34 cellular contexts compared by ENCODE assay signal in genomic region chr13:108036411-108036810, GRCh38.
"Had no signal": no experiment of that assay in that cellular context is flagged by ENCODE, and none has a peak within 500 bp of the region (broad histone marks: within the 10 kb centered on the region; RNA-seq: fewer than 3 reads in every experiment).

No MANE protein-coding gene starts in this region.

- H3K27me3 Mint-ChIP-seq: activated B cell treated with CpG ODN at 0.5 μM for 24 hours; activated CD8-positive, alpha-beta T cell treated with anti-CD3 and anti-CD28 coated beads for 36 hours; activated naive CD8-positive, alpha-beta T cell; activated T-helper 17 cell treated with anti-CD3 and anti-CD28 coated beads, Interleukin-2, amount 50 U/mL, for 72 hours; effector memory CD8-positive, alpha-beta T cell; T-helper 17 cell had no signal

- H3K27me3 ChIP-seq: brain microvascular endothelial cell, esophagus muscularis mucosa, foreskin keratinocyte, gastrocnemius medialis, heart left ventricle had no signal

- DNase-seq: activated B cell treated with CpG ODN at 0.5 μM for 24 hours; activated CD4-positive, alpha-beta T cell treated with anti-CD3 and anti-CD28 coated beads for 48 hours; activated CD4-positive, alpha-beta T cell treated with anti-CD3 and anti-CD28 coated beads, Interleukin-2, amount 50 U/mL, for 1 hour; activated CD4-positive, alpha-beta T cell treated with anti-CD3 and anti-CD28 coated beads, Interleukin-2, amount 50 U/mL, for 48 hours; activated CD8-positive, alpha-beta memory T cell treated with anti-CD3 and anti-CD28 coated beads for 24 hours; activated CD8-positive, alpha-beta T cell treated with anti-CD3 and anti-CD28 coated beads for 36 hours; activated effector memory CD4-positive, alpha-beta T cell treated with Interleukin-2 at 50 U/mL for 16 hours; activated gamma-delta T cell treated with Interleukin-2 at 50 U/mL for 16 hours; activated naive CD4-positive, alpha-beta T cell treated with anti-CD3 and anti-CD28 coated beads, Interleukin-2, amount 50 U/mL, for 16 hours; activated naive CD4-positive, alpha-beta T cell treated with Interleukin-2 at 50 U/mL for 16 hours; activated T-cell treated with anti-CD3 and anti-CD28 coated beads, Interleukin-2, amount 50 U/mL, for 4 hours; amniotic stem cell; anterior cingulate cortex; brain microvascular endothelial cell; cortex of kidney; dermis blood vessel endothelial cell; effector CD4-positive, alpha-beta T cell; effector memory CD8-positive, alpha-beta T cell; erythroblast; foreskin keratinocyte; gastrocnemius medialis; glutamatergic neuron; heart left ventricle; T-helper 17 cell; T1000; WERI-Rb-1 had no signal

- ATAC-seq: activated CD4-positive, CD25-positive, alpha-beta regulatory T cell treated with anti-CD3 and anti-CD28 coated beads, Interleukin-2, amount 50 U/mL, for 24 hours; activated CD8-positive, alpha-beta T cell treated with anti-CD3 and anti-CD28 coated beads for 36 hours; activated T-cell treated with anti-CD3 and anti-CD28 coated beads, Interleukin-2, amount 50 U/mL, for 4 hours; activated T-helper 17 cell treated with anti-CD3 and anti-CD28 coated beads, Interleukin-2, amount 50 U/mL, for 72 hours; effector memory CD8-positive, alpha-beta T cell; foreskin keratinocyte; gastrocnemius medialis; heart left ventricle; T-helper 17 cell had no signal

- H3K9me3 ChIP-seq: esophagus muscularis mucosa, gastrocnemius medialis, heart left ventricle had no signal

- H3K27ac Mint-ChIP-seq: activated B cell treated with CpG ODN at 0.5 μM for 24 hours; activated CD8-positive, alpha-beta T cell treated with anti-CD3 and anti-CD28 coated beads for 36 hours; activated naive CD8-positive, alpha-beta T cell; activated T-helper 17 cell treated with anti-CD3 and anti-CD28 coated beads, Interleukin-2, amount 50 U/mL, for 72 hours; effector memory CD8-positive, alpha-beta T cell; T-helper 17 cell; T-helper 2 cell treated with Interferon-gamma antibody and Interleukin-4, amounts not matched to agents 5 μg/mL and 100 μg/mL, for 36 hours had no signal

- H3K4me3 Mint-ChIP-seq: activated B cell treated with CpG ODN at 0.5 μM for 24 hours; activated CD8-positive, alpha-beta T cell treated with anti-CD3 and anti-CD28 coated beads for 36 hours; activated naive CD8-positive, alpha-beta T cell; activated T-cell treated with anti-CD3 and anti-CD28 coated beads, Interleukin-2, amount 50 U/mL, for 4 hours; activated T-helper 17 cell treated with anti-CD3 and anti-CD28 coated beads, Interleukin-2, amount 50 U/mL, for 72 hours; effector memory CD8-positive, alpha-beta T cell; T-helper 17 cell; T-helper 2 cell treated with Interferon-gamma antibody and Interleukin-4, amounts not matched to agents 5 μg/mL and 100 μg/mL, for 36 hours had no signal

- H3K27ac ChIP-seq: brain microvascular endothelial cell, esophagus muscularis mucosa, foreskin keratinocyte, gastrocnemius medialis, heart left ventricle, WERI-Rb-1 had no signal

- H3K36me3 ChIP-seq: brain microvascular endothelial cell, esophagus muscularis mucosa, gastrocnemius medialis, heart left ventricle, WERI-Rb-1 had no signal

- H3K36me3 Mint-ChIP-seq: activated naive CD8-positive, alpha-beta T cell had no signal

- H3K9me3 Mint-ChIP-seq: activated T-cell treated with anti-CD3 and anti-CD28 coated beads, Interleukin-2, amount 50 U/mL, for 4 hours; T-helper 2 cell treated with Interferon-gamma antibody and Interleukin-4, amounts not matched to agents 5 μg/mL and 100 μg/mL, for 36 hours had no signal

- H3K4me1 Mint-ChIP-seq: activated B cell treated with CpG ODN at 0.5 μM for 24 hours; activated T-helper 17 cell treated with anti-CD3 and anti-CD28 coated beads, Interleukin-2, amount 50 U/mL, for 72 hours; T-helper 17 cell had no signal

- H3K4me1 ChIP-seq: esophagus muscularis mucosa, foreskin keratinocyte, gastrocnemius medialis, heart left ventricle had no signal

- FAIRE-seq: astrocyte, bronchial epithelial cell, colon had no signal

- H3K4me3 ChIP-seq: esophagus muscularis mucosa, gastrocnemius medialis, heart left ventricle had no signal
